Comparison of ENCODE assay signal across 9 cellular contexts in the genomic region with DNA sequence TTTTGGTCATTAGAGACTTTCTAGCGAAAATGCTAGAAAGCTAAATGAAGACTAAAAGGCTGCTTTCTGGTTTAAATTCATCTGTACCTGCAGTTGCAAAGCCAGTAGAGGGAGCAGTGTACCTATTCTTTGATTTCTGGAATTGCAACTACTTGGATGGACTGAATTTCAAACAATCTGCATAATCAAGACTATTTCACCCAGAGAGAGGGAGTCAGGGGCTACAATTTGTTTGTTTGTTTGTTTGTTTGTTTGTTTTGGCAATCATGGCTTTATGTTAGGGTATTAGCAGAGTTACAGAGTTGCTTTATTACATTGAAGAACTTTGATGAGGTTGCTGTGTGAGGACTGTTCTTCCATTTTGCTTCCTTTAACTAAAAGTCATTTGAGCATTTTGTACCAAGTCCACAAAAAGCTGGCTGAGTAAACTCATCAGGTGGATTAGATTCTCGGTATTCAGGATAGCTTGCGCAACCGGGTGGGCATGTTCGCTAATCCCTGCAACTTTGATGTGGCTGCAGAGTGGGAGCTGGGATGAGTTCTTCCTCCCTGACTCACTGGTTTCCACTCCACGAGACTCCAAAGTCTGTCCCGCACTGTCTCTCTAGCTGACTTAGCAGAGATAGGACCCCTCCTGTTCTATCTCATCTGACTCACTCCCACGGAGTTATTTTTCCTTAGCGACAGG.
DNase-seq lines count a peak whose midpoint lies in the region; ATAC-seq and TF ChIP-seq lines count a peak whose summit lies in the region.
"Had no signal": no experiment of that assay in that cellular context is flagged by ENCODE, and none has a peak within 500 bp of the region (broad histone marks: within the 10 kb centered on the region; RNA-seq: fewer than 3 reads in every experiment).

No MANE protein-coding gene starts in this region.

- H3K4me1 Mint-ChIP-seq in neural progenitor cell, result peaks cover 9% of the 10 kb centered on the region

- no peaks in the 10 kb centered on the region for H3K27me3 Mint-ChIP-seq in neural progenitor cell (ENCODE audit: insufficient read depth, low read depth)

- no peaks in the 10 kb centered on the region for H3K79me2 ChIP-seq in DND-41 (ENCODE audit: insufficient read depth, low read length)
- H3K79me2 ChIP-seq in neural progenitor cell (ENCODE audit: low read depth), result no peaks in the 10 kb centered on the region

- H3K36me3 ChIP-seq in DND-41 (ENCODE audit: insufficient read depth, low read length), result no peaks in the 10 kb centered on the region
- H3K36me3 ChIP-seq in neural progenitor cell, result no peaks in the 10 kb centered on the region

- no peaks in the 10 kb centered on the region for H3K4me1 ChIP-seq in DND-41 (ENCODE audit: insufficient read depth, low read length)
- no peaks in the 10 kb centered on the region for H3K4me1 ChIP-seq in neural progenitor cell

- H3K4me3 ChIP-seq in DND-41 (ENCODE audit: low read depth in 1 of 2, low read length in 2 of 2), result no peak overlapping the region
- no peak overlapping the region for H3K4me3 ChIP-seq in Jurkat, Clone E6-1 (ENCODE audit: low read length)
- no peak overlapping the region for H3K4me3 ChIP-seq in neural progenitor cell

- TF ChIP-seq CTCF in DND-41 (IDR thresholded peaks at IDR 0.05; ENCODE audit: borderline replicate concordance, extremely low read depth, low read length, poor library complexity, severe bottlenecking), result peak; percentile 74
- peak; percentile 90 for TF ChIP-seq CTCF in neural progenitor cell (IDR thresholded peaks at IDR 0.05)

- H3K9ac ChIP-seq in DND-41 (ENCODE audit: low read depth, low read length) (no peak overlapping the region), neural progenitor cell (no peak overlapping the region)

- peak overlapping the region; percentile 77 for H3K27ac Mint-ChIP-seq in neural progenitor cell
- H3K27ac Mint-ChIP-seq: T-helper 1 cell treated with Interleukin-12 subunit alpha and Interleukin-12 subunit beta and Interleukin-4 antibody, amounts not matched to agents 30 μg/mL and 1 μg/mL, for 36 hours had no signal

- in situ Hi-C loops in SK-MEL-5 (cut with HindIII; ENCODE audit: low pct_unique_long_range_greater_than_20kb, low sequenced_read_pairs), result no loop called here

- 0 out of 3 replicates have a peak, but pooled peaks have one; percentile 55 for ATAC-seq in DND-41 (ENCODE audit: insufficient read depth, low read depth)
- ATAC-seq in GM18517 (IDR thresholded peaks at IDR 0.05; ENCODE audit: unreplicated experiment), result no peak
- no peak for ATAC-seq in GM19023 (IDR thresholded peaks at IDR 0.05; ENCODE audit: unreplicated experiment)

- no peaks in the 10 kb centered on the region for H3F3A ChIP-seq in neural progenitor cell (ENCODE audit: low read depth)

- no peak overlapping the region for H3K27ac ChIP-seq in DND-41 (ENCODE audit: low read length)
- no peak overlapping the region for H3K27ac ChIP-seq in neural progenitor cell

- H3K9me3 Mint-ChIP-seq in neural progenitor cell, result peaks cover 6% of the 10 kb centered on the region
- H3K9me3 Mint-ChIP-seq: T-helper 1 cell treated with Interleukin-12 subunit alpha and Interleukin-12 subunit beta and Interleukin-4 antibody, amounts not matched to agents 30 μg/mL and 1 μg/mL, for 36 hours had no signal

- no peaks in the 10 kb centered on the region for H3K9me3 ChIP-seq in DND-41 (ENCODE audit: insufficient read depth, low read length, severe bottlenecking)
- no peaks in the 10 kb centered on the region for H3K9me3 ChIP-seq in neural progenitor cell (ENCODE audit: low read depth)

- H3K4me2 ChIP-seq in DND-41 (ENCODE audit: insufficient read depth, low read length) (no peak overlapping the region), neural progenitor cell (no peak overlapping the region)

- no peaks in the 10 kb centered on the region for H3K36me3 Mint-ChIP-seq in neural progenitor cell

- no peak overlapping the region for H3K4me3 Mint-ChIP-seq in neural progenitor cell
- H3K4me3 Mint-ChIP-seq: T-helper 1 cell treated with Interleukin-12 subunit alpha and Interleukin-12 subunit beta and Interleukin-4 antibody, amounts not matched to agents 30 μg/mL and 1 μg/mL, for 36 hours had no signal

- H2AFZ ChIP-seq in DND-41 (ENCODE audit: low read depth, low read length), result no peak overlapping the region
- H2AFZ ChIP-seq in neural progenitor cell (replicated peaks), result peak overlapping the region; percentile 85

- H4K20me1 ChIP-seq in DND-41 (ENCODE audit: insufficient read depth, low read length) (no peaks in the 10 kb centered on the region), neural progenitor cell (ENCODE audit: low read depth) (no peaks in the 10 kb centered on the region)

- peak; percentile 9 for DNase-seq in DND-41
- DNase-seq in Jurkat, Clone E6-1 (ENCODE audit: low read depth, low spot score), result peak; percentile 34
- DNase-seq in SK-MEL-5 (ENCODE audit: low read depth, low spot score), result peak; percentile 72
- DNase-seq in fibroblast of gingiva (ENCODE audit: low read depth), result peak; percentile 70
- peak; percentile 64 for DNase-seq in neural progenitor cell (ENCODE audit: low spot score)
- DNase-seq in ecto neural progenitor cell (ENCODE audit: low spot score), result no peak

- H3K27me3 ChIP-seq in DND-41 (ENCODE audit: insufficient read depth, low read length, poor library complexity), result no peaks in the 10 kb centered on the region
- no peaks in the 10 kb centered on the region for H3K27me3 ChIP-seq in neural progenitor cell
